20 cellular contexts compared by ENCODE assay signal in the genomic region with DNA sequence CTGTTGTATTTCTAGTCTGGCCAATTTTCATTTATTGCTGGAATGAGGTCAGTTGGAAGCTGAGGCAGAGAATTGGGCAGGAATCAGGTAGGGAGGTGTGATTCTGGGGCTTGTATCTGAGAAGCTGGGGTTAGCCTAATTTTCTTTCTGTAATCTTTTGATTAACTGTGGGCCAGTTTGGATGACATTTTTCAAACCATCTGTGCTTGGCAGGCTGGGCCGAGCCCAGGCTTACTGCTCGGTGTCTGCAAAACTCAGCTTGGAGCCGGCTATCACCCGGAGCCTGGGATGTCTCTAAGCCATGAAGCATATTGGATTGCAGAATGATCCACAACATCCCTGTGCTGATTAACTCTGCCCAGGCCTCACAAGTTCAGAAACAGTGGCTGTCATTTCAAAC. TPM values are rescaled to one million over a fixed set of nuclear protein-coding genes. Genes with fewer than 3 reads are reported as not detected.
DNase-seq lines count a peak whose midpoint lies in the region; ATAC-seq and TF ChIP-seq lines count a peak whose summit lies in the region.
"Had no signal": no experiment of that assay in that cellular context is flagged by ENCODE, and none has a peak within 500 bp of the region (broad histone marks: within the 10 kb centered on the region; RNA-seq: fewer than 3 reads in every experiment).

No MANE protein-coding gene starts in this region.

- H3K4me3 ChIP-seq in heart right ventricle (no peak overlapping the region), right cardiac atrium (ENCODE audit: low read length) (no peak overlapping the region), spleen (no peak overlapping the region)
- H3K4me3 ChIP-seq: dorsolateral prefrontal cortex, MG63 had no signal

- WGBS in heart right ventricle, 2 donors = 73 to 77% methylated on average over 4 of the region's 4 CpGs
- 74% methylated on average over 4 of the region's 4 CpGs for WGBS in right cardiac atrium
- WGBS in spleen, 5 donors = 76 to 95% (median 90%) methylated on average over 4 of the region's 4 CpGs

- no peaks in the 10 kb centered on the region for H3K27me3 ChIP-seq in heart right ventricle
- H3K27me3 ChIP-seq in right cardiac atrium (ENCODE audit: control insufficient read depth, insufficient read depth) = no peaks in the 10 kb centered on the region
- H3K27me3 ChIP-seq in spleen (replicated peaks in 1 of 7) = no peaks in the 10 kb centered on the region

- no peaks in the 10 kb centered on the region for H3K9me3 Mint-ChIP-seq in mesothelial cell of epicardium
- H3K9me3 Mint-ChIP-seq: activated CD4-positive, alpha-beta memory T cell treated with anti-CD3 and anti-CD28 coated beads for 36 hours; activated naive CD4-positive, alpha-beta T cell treated with anti-CD3 and anti-CD28 coated beads, Interleukin-2, amount 50 U/mL, for 72 hours; activated T-helper 2 cell treated with anti-CD3 and anti-CD28 coated beads, Interferon-gamma antibody, Interleukin-2, Interleukin-4, amounts not matched to agents 10 μg/mL and 5 μg/mL and 100 μg/mL, durations not matched to agents 14 hours and 24 hours and 36 hours; nephron progenitor cell had no signal

- H3K9me3 ChIP-seq in heart right ventricle (no peaks in the 10 kb centered on the region), right cardiac atrium (ENCODE audit: control insufficient read depth, low read length) (no peaks in the 10 kb centered on the region), spleen (no peaks in the 10 kb centered on the region)
- H3K9me3 ChIP-seq: MG63 had no signal

- H3K27ac Mint-ChIP-seq in mesothelial cell of epicardium = no peak overlapping the region
- H3K27ac Mint-ChIP-seq: activated CD4-positive, alpha-beta memory T cell treated with anti-CD3 and anti-CD28 coated beads for 36 hours; activated T-helper 2 cell treated with anti-CD3 and anti-CD28 coated beads, Interferon-gamma antibody, Interleukin-2, Interleukin-4, amounts not matched to agents 10 μg/mL and 5 μg/mL and 100 μg/mL, durations not matched to agents 14 hours and 24 hours and 36 hours; nephron progenitor cell had no signal

- no peaks in the 10 kb centered on the region for H3K36me3 Mint-ChIP-seq in mesothelial cell of epicardium
- H3K36me3 Mint-ChIP-seq: activated CD4-positive, alpha-beta memory T cell treated with anti-CD3 and anti-CD28 coated beads for 36 hours; activated naive CD4-positive, alpha-beta T cell treated with anti-CD3 and anti-CD28 coated beads, Interleukin-2, amount 50 U/mL, for 72 hours had no signal

- peaks cover 1% of the 10 kb centered on the region for H3K27me3 Mint-ChIP-seq in mesothelial cell of epicardium (ENCODE audit: low read depth)
- H3K27me3 Mint-ChIP-seq: activated CD4-positive, alpha-beta memory T cell treated with anti-CD3 and anti-CD28 coated beads for 36 hours had no signal

- peak overlapping the region; percentile 22 to 74 (median 62) for H3K27ac ChIP-seq in heart right ventricle
- H3K27ac ChIP-seq in right cardiac atrium (ENCODE audit: low read length) = peak overlapping the region; percentile 15
- H3K27ac ChIP-seq in spleen = peak overlapping the region in 5 of 8 donors; percentile 27 to 85 (median 63)

- intact Hi-C loops in heart right ventricle (cut with DNase I) = loop anchor here in 1 of 10 donors (5.0 kb wide), 1 partner anchor 55 kb away; no protein-coding TSS in a partner anchor
- intact Hi-C loops in left cardiac atrium (cut with DNase I) = no loop called here
- intact Hi-C loops in right cardiac atrium (cut with DNase I) = no loop called here
- intact Hi-C loops in spleen (cut with DNase I; ENCODE audit: low total_unique reads) = no loop called here

- no peaks in the 10 kb centered on the region for H3K36me3 ChIP-seq in heart right ventricle
- H3K36me3 ChIP-seq in spleen = no peaks in the 10 kb centered on the region
- H3K36me3 ChIP-seq: MG63 had no signal

- H3K4me1 Mint-ChIP-seq in mesothelial cell of epicardium = peaks cover 6% of the 10 kb centered on the region

- H3K4me1 ChIP-seq in heart right ventricle (peaks cover 11 to 63% (median 43%) of the 10 kb centered on the region in 9 donors), right cardiac atrium (ENCODE audit: control insufficient read depth, insufficient read depth, low read length) (peaks cover 3% of the 10 kb centered on the region), spleen (peaks cover 2 to 79% (median 36%) of the 10 kb centered on the region in 6 donors)

- ATAC-seq in heart right ventricle = peak in 2 of 8 donors; percentile 15 to 26
- no peak for ATAC-seq in left cardiac atrium
- ATAC-seq in right cardiac atrium = peak in 1 of 2 donors; percentile 13
- no peak for ATAC-seq in GM18505 (IDR thresholded peaks at IDR 0.05; ENCODE audit: unreplicated experiment)
- ATAC-seq in GM21717 (IDR thresholded peaks at IDR 0.05; ENCODE audit: unreplicated experiment) = no peak
- ATAC-seq: activated naive CD4-positive, alpha-beta T cell treated with anti-CD3 and anti-CD28 coated beads, Interleukin-2, amount 50 U/mL, for 72 hours had no signal

- no peak for TF ChIP-seq CTCF in heart right ventricle (IDR thresholded peaks at IDR 0.05)
- TF ChIP-seq CTCF in spleen (IDR thresholded peaks at IDR 0.05 in 8 of 11, conservative IDR thresholded peaks at IDR 0.05 in 3 of 11) = no peak
- no peak for TF ChIP-seq CTCF in mesothelial cell of epicardium (IDR thresholded peaks at IDR 0.05; ENCODE audit: unreplicated experiment)

- no peak for TF ChIP-seq POLR2A in spleen (IDR thresholded peaks at IDR 0.05)
- TF ChIP-seq POLR2A in GM18505 (IDR thresholded peaks at IDR 0.05; ENCODE audit: borderline replicate concordance, extremely low read depth, insufficient read depth, insufficient read length) = no peak

- DNase-seq in heart right ventricle (no peak), left cardiac atrium (no peak), right cardiac atrium (peak in 1 of 3 donors; percentile 65), spleen (no peak), RPMI8226 (no peak), mesothelial cell of epicardium (ENCODE audit: low spot score in 2 of 2, unreplicated experiment in 2 of 2) (no peak)
- DNase-seq: 8988T; activated CD4-positive, alpha-beta memory T cell treated with anti-CD3 and anti-CD28 coated beads for 36 hours; DMS153; KBM-7; MG63; NCI-H2081; nephron progenitor cell; OCI-M1; stimulated activated CD4-positive, alpha-beta T cell treated with anti-CD3 and anti-CD28 coated beads, Interleukin-2, amount 100 ng/mL, for 24 hours had no signal

- H3K4me3 Mint-ChIP-seq in mesothelial cell of epicardium = no peak overlapping the region
- H3K4me3 Mint-ChIP-seq: activated CD4-positive, alpha-beta memory T cell treated with anti-CD3 and anti-CD28 coated beads for 36 hours; nephron progenitor cell had no signal

RNA-seq across cellular contexts. Expression of gene KCNMB1, which starts 26.5 kb away (rescaled TPM):
- total RNA-seq in heart right ventricle (1 to 10 TPM in 7 of 10 donors, under 1 TPM in 3; 0.90 to 2.8 (median 1.2) TPM), left cardiac atrium (1 to 10 TPM; 2.2 to 6.0 TPM), right cardiac atrium (1 to 10 TPM in 3 of 4 donors, under 1 TPM in 1; 0.97 to 2.8 (median 1.9) TPM), spleen (1 to 10 TPM in 3 of 7 donors, under 1 TPM in 4; 0.13 to 2.2 (median 0.97) TPM), mesothelial cell of epicardium (0.20 to 0.27 TPM (median 0.22 TPM) in 3 replicates)
- polyA plus RNA-seq in heart right ventricle (1 to 10 TPM; 1.2 to 2.7 TPM), right cardiac atrium (1.3 TPM), spleen (under 1 TPM; 0.63 to 0.80 (median 0.74) TPM)
- total RNA-seq: activated CD4-positive, alpha-beta memory T cell treated with anti-CD3 and anti-CD28 coated beads for 36 hours; activated naive CD4-positive, alpha-beta T cell treated with anti-CD3 and anti-CD28 coated beads, Interleukin-2, amount 50 U/mL, for 72 hours; activated T-helper 2 cell treated with anti-CD3 and anti-CD28 coated beads, Interferon-gamma antibody, Interleukin-2, Interleukin-4, amounts not matched to agents 10 μg/mL and 5 μg/mL and 100 μg/mL, durations not matched to agents 14 hours and 24 hours and 36 hours had no signal
